ENCODE assay signal across 16 cellular contexts in genomic region chr16:79211581-79211980, GRCh38.
"Had no signal": no experiment of that assay in that cellular context is flagged by ENCODE, and none has a peak within 500 bp of the region (broad histone marks: within the 10 kb centered on the region; RNA-seq: fewer than 3 reads in every experiment).

No MANE protein-coding gene starts in this region.

- H3K27ac Mint-ChIP-seq: activated CD4-positive, alpha-beta T cell treated with anti-CD3 and anti-CD28 coated beads for 36 hours; activated CD8-positive, alpha-beta T cell treated with anti-CD3 and anti-CD28 coated beads for 36 hours; activated T-helper 1 cell treated with anti-CD3 and anti-CD28 coated beads, Interleukin-12 subunit alpha, Interleukin-12 subunit beta, Interleukin-2, Interleukin-4 antibody, amounts not matched to agents 30 ng/mL and 10 ng/mL and 1 ng/mL, durations not matched to agents 14 hours and 24 hours and 36 hours; mesothelial cell of epicardium; naive B cell had no signal

- H3K36me3 ChIP-seq: prostate gland, sigmoid colon, SJSA1, suprapubic skin, upper lobe of left lung had no signal

- H3K27me3 ChIP-seq: sigmoid colon, SJSA1, suprapubic skin, upper lobe of left lung had no signal

- FAIRE-seq: astrocyte had no signal

- H3K4me1 ChIP-seq: prostate gland, sigmoid colon, SJSA1, suprapubic skin, upper lobe of left lung had no signal

- H3K9me3 ChIP-seq: prostate gland, sigmoid colon, SJSA1, suprapubic skin, upper lobe of left lung had no signal

- H3K4me3 Mint-ChIP-seq: activated CD4-positive, alpha-beta T cell treated with anti-CD3 and anti-CD28 coated beads for 36 hours; activated CD8-positive, alpha-beta T cell treated with anti-CD3 and anti-CD28 coated beads for 36 hours; activated T-helper 1 cell treated with anti-CD3 and anti-CD28 coated beads, Interleukin-12 subunit alpha, Interleukin-12 subunit beta, Interleukin-2, Interleukin-4 antibody, amounts not matched to agents 30 ng/mL and 10 ng/mL and 1 ng/mL, durations not matched to agents 14 hours and 24 hours and 36 hours; mesothelial cell of epicardium; naive B cell had no signal

- H3K4me3 ChIP-seq: prostate gland, sigmoid colon, SJSA1, suprapubic skin, upper lobe of left lung had no signal

- H3K27me3 Mint-ChIP-seq: activated CD8-positive, alpha-beta T cell treated with anti-CD3 and anti-CD28 coated beads for 36 hours; naive B cell had no signal

- H3K27ac ChIP-seq: prostate gland, sigmoid colon, SJSA1, suprapubic skin, upper lobe of left lung had no signal

- DNase-seq: activated CD4-positive, alpha-beta T cell treated with anti-CD3 and anti-CD28 coated beads for 36 hours; activated CD8-positive, alpha-beta T cell treated with anti-CD3 and anti-CD28 coated beads for 36 hours; activated naive CD4-positive, alpha-beta T cell; dermis blood vessel endothelial cell; naive B cell; sigmoid colon; stimulated activated CD4-positive, alpha-beta T cell treated with anti-CD3 and anti-CD28 coated beads, Interleukin-2, amount 100 ng/mL, for 24 hours; stimulated activated naive CD4-positive, alpha-beta T cell treated with Interleukin-2 at 50 U/mL for 16 hours; T-helper 9 cell had no signal

- H3K4me1 Mint-ChIP-seq: mesothelial cell of epicardium had no signal
